Comparison of ENCODE assay signal across 2 cellular contexts in the genomic region with DNA sequence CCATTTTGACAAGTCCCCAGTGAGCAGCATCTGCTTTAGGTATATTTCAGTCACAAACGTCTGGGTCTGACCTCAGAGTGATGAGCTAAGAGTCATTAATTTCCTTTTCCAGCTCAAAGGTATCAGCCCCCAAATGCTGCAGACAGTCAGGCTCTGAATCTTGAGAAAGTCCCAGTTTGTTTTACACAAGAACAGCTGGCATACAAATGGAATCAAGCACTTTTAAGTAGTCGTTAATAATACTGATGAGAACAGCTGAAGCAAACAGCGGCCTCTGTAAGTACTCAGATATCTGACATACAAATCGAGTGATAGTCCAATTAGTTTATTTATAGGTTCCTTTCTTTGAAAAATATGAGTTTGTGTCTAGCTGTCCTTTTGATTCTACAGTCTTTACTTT.
TF ChIP-seq lines count a peak whose summit lies in the region.

No MANE protein-coding gene starts in this region.

TF ChIP-seq in SK-N-SH treated with all-trans-retinoic acid at 6 μM for 48 hours, 23 proteins besides CTCF, POLR2A, EP300 and RAD21:
- TF ChIP-seq, protein P1, sequence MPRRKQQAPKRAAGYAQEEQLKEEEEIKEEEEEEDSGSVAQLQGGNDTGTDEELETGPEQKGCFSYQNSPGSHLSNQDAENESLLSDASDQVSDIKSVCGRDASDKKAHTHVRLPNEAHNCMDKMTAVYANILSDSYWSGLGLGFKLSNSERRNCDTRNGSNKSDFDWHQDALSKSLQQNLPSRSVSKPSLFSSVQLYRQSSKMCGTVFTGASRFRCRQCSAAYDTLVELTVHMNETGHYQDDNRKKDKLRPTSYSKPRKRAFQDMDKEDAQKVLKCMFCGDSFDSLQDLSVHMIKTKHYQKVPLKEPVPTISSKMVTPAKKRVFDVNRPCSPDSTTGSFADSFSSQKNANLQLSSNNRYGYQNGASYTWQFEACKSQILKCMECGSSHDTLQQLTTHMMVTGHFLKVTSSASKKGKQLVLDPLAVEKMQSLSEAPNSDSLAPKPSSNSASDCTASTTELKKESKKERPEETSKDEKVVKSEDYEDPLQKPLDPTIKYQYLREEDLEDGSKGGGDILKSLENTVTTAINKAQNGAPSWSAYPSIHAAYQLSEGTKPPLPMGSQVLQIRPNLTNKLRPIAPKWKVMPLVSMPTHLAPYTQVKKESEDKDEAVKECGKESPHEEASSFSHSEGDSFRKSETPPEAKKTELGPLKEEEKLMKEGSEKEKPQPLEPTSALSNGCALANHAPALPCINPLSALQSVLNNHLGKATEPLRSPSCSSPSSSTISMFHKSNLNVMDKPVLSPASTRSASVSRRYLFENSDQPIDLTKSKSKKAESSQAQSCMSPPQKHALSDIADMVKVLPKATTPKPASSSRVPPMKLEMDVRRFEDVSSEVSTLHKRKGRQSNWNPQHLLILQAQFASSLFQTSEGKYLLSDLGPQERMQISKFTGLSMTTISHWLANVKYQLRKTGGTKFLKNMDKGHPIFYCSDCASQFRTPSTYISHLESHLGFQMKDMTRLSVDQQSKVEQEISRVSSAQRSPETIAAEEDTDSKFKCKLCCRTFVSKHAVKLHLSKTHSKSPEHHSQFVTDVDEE (CRISPR knock-in tag; IDR thresholded peaks at IDR 0.05) = no peak
- TF ChIP-seq CREB5 (CRISPR knock-in tag; IDR thresholded peaks at IDR 0.05; ENCODE audit: low read depth) = no peak
- TF ChIP-seq PPARA (CRISPR knock-in tag; IDR thresholded peaks at IDR 0.05; ENCODE audit: borderline replicate concordance) = no peak
- no peak for TF ChIP-seq POU6F1 (CRISPR knock-in tag; IDR thresholded peaks at IDR 0.05; ENCODE audit: borderline replicate concordance, low read depth)
- no peak for TF ChIP-seq BACH2 (CRISPR knock-in tag; IDR thresholded peaks at IDR 0.05; ENCODE audit: borderline replicate concordance)
- no peak for TF ChIP-seq ZC3H10 (CRISPR knock-in tag; IDR thresholded peaks at IDR 0.05)
- 0 out of 2 replicates have a peak, but pooled peaks have one; percentile 20 for TF ChIP-seq SNAI2 (CRISPR knock-in tag; IDR thresholded peaks at IDR 0.05)
- no peak for TF ChIP-seq ESRRG (CRISPR knock-in tag; IDR thresholded peaks at IDR 0.05)
- no peak for TF ChIP-seq ZNF70 (CRISPR knock-in tag; IDR thresholded peaks at IDR 0.05)
- TF ChIP-seq, protein P2, sequence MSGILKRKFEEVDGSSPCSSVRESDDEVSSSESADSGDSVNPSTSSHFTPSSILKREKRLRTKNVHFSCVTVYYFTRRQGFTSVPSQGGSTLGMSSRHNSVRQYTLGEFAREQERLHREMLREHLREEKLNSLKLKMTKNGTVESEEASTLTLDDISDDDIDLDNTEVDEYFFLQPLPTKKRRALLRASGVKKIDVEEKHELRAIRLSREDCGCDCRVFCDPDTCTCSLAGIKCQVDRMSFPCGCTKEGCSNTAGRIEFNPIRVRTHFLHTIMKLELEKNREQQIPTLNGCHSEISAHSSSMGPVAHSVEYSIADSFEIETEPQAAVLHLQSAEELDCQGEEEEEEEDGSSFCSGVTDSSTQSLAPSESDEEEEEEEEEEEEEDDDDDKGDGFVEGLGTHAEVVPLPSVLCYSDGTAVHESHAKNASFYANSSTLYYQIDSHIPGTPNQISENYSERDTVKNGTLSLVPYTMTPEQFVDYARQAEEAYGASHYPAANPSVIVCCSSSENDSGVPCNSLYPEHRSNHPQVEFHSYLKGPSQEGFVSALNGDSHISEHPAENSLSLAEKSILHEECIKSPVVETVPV (CRISPR knock-in tag; IDR thresholded peaks at IDR 0.05) = no peak
- no peak for TF ChIP-seq ZFP3 (CRISPR knock-in tag; IDR thresholded peaks at IDR 0.05)
- no peak for TF ChIP-seq ZFP30 (CRISPR knock-in tag; IDR thresholded peaks at IDR 0.05)
- peak; percentile 55 for TF ChIP-seq ISL1 (CRISPR knock-in tag; IDR thresholded peaks at IDR 0.05)
- TF ChIP-seq OSR1 (CRISPR knock-in tag; IDR thresholded peaks at IDR 0.05) = no peak
- no peak for TF ChIP-seq RARB (CRISPR knock-in tag; IDR thresholded peaks at IDR 0.05)
- TF ChIP-seq CSDC2 (CRISPR knock-in tag; IDR thresholded peaks at IDR 0.05) = no peak
- TF ChIP-seq TCF4 (CRISPR knock-in tag; IDR thresholded peaks at IDR 0.05; ENCODE audit: borderline replicate concordance) = 0 out of 2 replicates have a peak, but pooled peaks have one; percentile 20
- TF ChIP-seq ZNF565 (CRISPR knock-in tag; conservative IDR thresholded peaks at IDR 0.05; ENCODE audit: low read depth) = no peak

TF ChIP-seq in SK-N-SH, 30 proteins besides CTCF, POLR2A, EP300 and RAD21 (continued from another document):
- TF ChIP-seq, protein P3, sequence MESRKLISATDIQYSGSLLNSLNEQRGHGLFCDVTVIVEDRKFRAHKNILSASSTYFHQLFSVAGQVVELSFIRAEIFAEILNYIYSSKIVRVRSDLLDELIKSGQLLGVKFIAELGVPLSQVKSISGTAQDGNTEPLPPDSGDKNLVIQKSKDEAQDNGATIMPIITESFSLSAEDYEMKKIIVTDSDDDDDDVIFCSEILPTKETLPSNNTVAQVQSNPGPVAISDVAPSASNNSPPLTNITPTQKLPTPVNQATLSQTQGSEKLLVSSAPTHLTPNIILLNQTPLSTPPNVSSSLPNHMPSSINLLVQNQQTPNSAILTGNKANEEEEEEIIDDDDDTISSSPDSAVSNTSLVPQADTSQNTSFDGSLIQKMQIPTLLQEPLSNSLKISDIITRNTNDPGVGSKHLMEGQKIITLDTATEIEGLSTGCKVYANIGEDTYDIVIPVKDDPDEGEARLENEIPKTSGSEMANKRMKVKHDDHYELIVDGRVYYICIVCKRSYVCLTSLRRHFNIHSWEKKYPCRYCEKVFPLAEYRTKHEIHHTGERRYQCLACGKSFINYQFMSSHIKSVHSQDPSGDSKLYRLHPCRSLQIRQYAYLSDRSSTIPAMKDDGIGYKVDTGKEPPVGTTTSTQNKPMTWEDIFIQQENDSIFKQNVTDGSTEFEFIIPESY (IDR thresholded peaks at IDR 0.05; ENCODE audit: borderline replicate concordance, low read depth) = no peak
- TF ChIP-seq, protein P4, sequence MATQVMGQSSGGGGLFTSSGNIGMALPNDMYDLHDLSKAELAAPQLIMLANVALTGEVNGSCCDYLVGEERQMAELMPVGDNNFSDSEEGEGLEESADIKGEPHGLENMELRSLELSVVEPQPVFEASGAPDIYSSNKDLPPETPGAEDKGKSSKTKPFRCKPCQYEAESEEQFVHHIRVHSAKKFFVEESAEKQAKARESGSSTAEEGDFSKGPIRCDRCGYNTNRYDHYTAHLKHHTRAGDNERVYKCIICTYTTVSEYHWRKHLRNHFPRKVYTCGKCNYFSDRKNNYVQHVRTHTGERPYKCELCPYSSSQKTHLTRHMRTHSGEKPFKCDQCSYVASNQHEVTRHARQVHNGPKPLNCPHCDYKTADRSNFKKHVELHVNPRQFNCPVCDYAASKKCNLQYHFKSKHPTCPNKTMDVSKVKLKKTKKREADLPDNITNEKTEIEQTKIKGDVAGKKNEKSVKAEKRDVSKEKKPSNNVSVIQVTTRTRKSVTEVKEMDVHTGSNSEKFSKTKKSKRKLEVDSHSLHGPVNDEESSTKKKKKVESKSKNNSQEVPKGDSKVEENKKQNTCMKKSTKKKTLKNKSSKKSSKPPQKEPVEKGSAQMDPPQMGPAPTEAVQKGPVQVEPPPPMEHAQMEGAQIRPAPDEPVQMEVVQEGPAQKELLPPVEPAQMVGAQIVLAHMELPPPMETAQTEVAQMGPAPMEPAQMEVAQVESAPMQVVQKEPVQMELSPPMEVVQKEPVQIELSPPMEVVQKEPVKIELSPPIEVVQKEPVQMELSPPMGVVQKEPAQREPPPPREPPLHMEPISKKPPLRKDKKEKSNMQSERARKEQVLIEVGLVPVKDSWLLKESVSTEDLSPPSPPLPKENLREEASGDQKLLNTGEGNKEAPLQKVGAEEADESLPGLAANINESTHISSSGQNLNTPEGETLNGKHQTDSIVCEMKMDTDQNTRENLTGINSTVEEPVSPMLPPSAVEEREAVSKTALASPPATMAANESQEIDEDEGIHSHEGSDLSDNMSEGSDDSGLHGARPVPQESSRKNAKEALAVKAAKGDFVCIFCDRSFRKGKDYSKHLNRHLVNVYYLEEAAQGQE (IDR thresholded peaks at IDR 0.05; ENCODE audit: low read depth, low read length) = no peak
- TF ChIP-seq, protein P5, sequence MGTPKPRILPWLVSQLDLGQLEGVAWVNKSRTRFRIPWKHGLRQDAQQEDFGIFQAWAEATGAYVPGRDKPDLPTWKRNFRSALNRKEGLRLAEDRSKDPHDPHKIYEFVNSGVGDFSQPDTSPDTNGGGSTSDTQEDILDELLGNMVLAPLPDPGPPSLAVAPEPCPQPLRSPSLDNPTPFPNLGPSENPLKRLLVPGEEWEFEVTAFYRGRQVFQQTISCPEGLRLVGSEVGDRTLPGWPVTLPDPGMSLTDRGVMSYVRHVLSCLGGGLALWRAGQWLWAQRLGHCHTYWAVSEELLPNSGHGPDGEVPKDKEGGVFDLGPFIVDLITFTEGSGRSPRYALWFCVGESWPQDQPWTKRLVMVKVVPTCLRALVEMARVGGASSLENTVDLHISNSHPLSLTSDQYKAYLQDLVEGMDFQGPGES (IDR thresholded peaks at IDR 0.05; ENCODE audit: low read depth, low read length) = no peak
- TF ChIP-seq USF1 (IDR thresholded peaks at IDR 0.05; ENCODE audit: borderline replicate concordance, low read depth) (no peak), USF2 (IDR thresholded peaks at IDR 0.05; ENCODE audit: borderline replicate concordance, low read depth, low read length) (no peak), FOSL2 (IDR thresholded peaks at IDR 0.05; ENCODE audit: borderline replicate concordance, low read depth) (no peak), MXI1 (IDR thresholded peaks at IDR 0.05; ENCODE audit: low read depth, low read length) (no peak), SMC3 (IDR thresholded peaks at IDR 0.05; ENCODE audit: low read depth, low read length) (no peak), NFIC (IDR thresholded peaks at IDR 0.05; ENCODE audit: borderline replicate concordance) (no peak), CHD2 (IDR thresholded peaks at IDR 0.05; ENCODE audit: low read length, partially characterized antibody) (no peak), POLR2AphosphoS5 (IDR thresholded peaks at IDR 0.05; ENCODE audit: low read depth, low read length) (no peak), SIN3A (IDR thresholded peaks at IDR 0.05; ENCODE audit: borderline replicate concordance, low read depth, low read length) (no peak), RCOR1 (IDR thresholded peaks at IDR 0.05; ENCODE audit: low read length) (no peak), ELF1 (IDR thresholded peaks at IDR 0.05) (no peak), NRF1 (IDR thresholded peaks at IDR 0.05; ENCODE audit: low read depth, low read length) (no peak), MAX (IDR thresholded peaks at IDR 0.05; ENCODE audit: low read depth) (no peak), TCF12 (IDR thresholded peaks at IDR 0.05) (no peak)
